ENCODE assay signal across 11 cellular contexts in the genomic region with DNA sequence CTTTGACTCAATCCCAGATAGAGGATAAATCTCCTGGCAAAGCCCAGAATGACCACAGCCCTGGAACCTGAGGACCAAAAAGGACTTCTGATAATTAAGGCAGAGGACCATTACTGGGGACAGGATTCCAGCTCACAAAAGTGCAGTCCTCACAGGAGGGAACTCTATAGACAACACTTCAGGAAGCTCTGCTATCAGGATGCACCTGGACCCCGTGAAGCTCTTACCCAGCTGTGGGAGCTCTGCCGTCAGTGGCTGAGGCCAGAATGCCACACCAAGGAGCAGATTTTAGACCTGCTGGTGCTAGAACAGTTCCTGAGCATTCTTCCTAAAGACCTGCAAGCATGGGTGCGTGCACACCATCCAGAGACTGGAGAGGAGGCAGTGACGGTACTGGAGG. TPM values are rescaled to one million over a fixed set of nuclear protein-coding genes. Genes with fewer than 3 reads are reported as not detected.
DNase-seq lines count a peak whose midpoint lies in the region; TF ChIP-seq lines count a peak whose summit lies in the region.
"Had no signal": no experiment of that assay in that cellular context is flagged by ENCODE, and none has a peak within 500 bp of the region (broad histone marks: within the 10 kb centered on the region; RNA-seq: fewer than 3 reads in every experiment).

No MANE protein-coding gene starts in this region.

- H3K27me3 Mint-ChIP-seq in T-helper 1 cell treated with Interleukin-12 subunit alpha and Interleukin-12 subunit beta and Interleukin-4 antibody, amounts not matched to agents 30 μg/mL and 1 μg/mL, for 36 hours (ENCODE audit: low read depth) = no peaks in the 10 kb centered on the region
- no peaks in the 10 kb centered on the region for H3K27me3 Mint-ChIP-seq in type B pancreatic cell

- peaks cover 39% of the 10 kb centered on the region for H3K4me1 Mint-ChIP-seq in T-helper 1 cell treated with Interleukin-12 subunit alpha and Interleukin-12 subunit beta and Interleukin-4 antibody, amounts not matched to agents 30 μg/mL and 1 μg/mL, for 36 hours (ENCODE audit: low read depth)
- peaks cover 19% of the 10 kb centered on the region for H3K4me1 Mint-ChIP-seq in type B pancreatic cell (ENCODE audit: unreplicated experiment)

- H3K36me3 ChIP-seq in iPS-20b (ENCODE audit: insufficient read depth, low read depth, low read length) = peaks cover 50% of the 10 kb centered on the region
- peaks cover 15 to 79% of the 10 kb centered on the region in 2 donors for H3K36me3 ChIP-seq in neuronal stem cell (replicated peaks in 1 of 2; ENCODE audit: control insufficient read depth in 2 of 2, insufficient read depth in 2 of 2, low read length in 2 of 2)

- no peaks in the 10 kb centered on the region for H3K9me3 ChIP-seq in iPS-20b (ENCODE audit: insufficient read depth, low read depth, low read length)
- no peaks in the 10 kb centered on the region for H3K9me3 ChIP-seq in neuronal stem cell (replicated peaks in 1 of 2; ENCODE audit: control insufficient read depth in 2 of 2, insufficient read depth in 1 of 2, low read depth in 1 of 2, low read length in 2 of 2)
- H3K9me3 ChIP-seq: heart left ventricle had no signal

- no peaks in the 10 kb centered on the region for H3K27me3 ChIP-seq in iPS-20b (ENCODE audit: insufficient read depth, low read length)
- no peaks in the 10 kb centered on the region for H3K27me3 ChIP-seq in neuronal stem cell (ENCODE audit: control insufficient read depth in 3 of 3, insufficient read depth in 3 of 3, low read depth in 1 of 3, low read length in 3 of 3)
- H3K27me3 ChIP-seq: heart left ventricle had no signal

- no peaks in the 10 kb centered on the region for H3K9me3 Mint-ChIP-seq in T-helper 1 cell treated with Interleukin-12 subunit alpha and Interleukin-12 subunit beta and Interleukin-4 antibody, amounts not matched to agents 30 μg/mL and 1 μg/mL, for 36 hours
- H3K9me3 Mint-ChIP-seq in type B pancreatic cell = no peaks in the 10 kb centered on the region

- no peak overlapping the region for H3K23ac ChIP-seq in neuronal stem cell (ENCODE audit: low read depth, low read length, poor library complexity)

- no peak overlapping the region for H2BK15ac ChIP-seq in neuronal stem cell (ENCODE audit: low read length)

- H3K79me1 ChIP-seq in neuronal stem cell (ENCODE audit: low read depth, low read length) = peaks cover 2% of the 10 kb centered on the region

- no peak overlapping the region for H2BK120ac ChIP-seq in neuronal stem cell (ENCODE audit: low read depth, low read length)

- no peak overlapping the region for H2AFZ ChIP-seq in neuronal stem cell (ENCODE audit: low read length)

- H2BK12ac ChIP-seq in neuronal stem cell (ENCODE audit: low read length) = no peak overlapping the region

- peaks cover 27% of the 10 kb centered on the region for H3K36me3 Mint-ChIP-seq in T-helper 1 cell treated with Interleukin-12 subunit alpha and Interleukin-12 subunit beta and Interleukin-4 antibody, amounts not matched to agents 30 μg/mL and 1 μg/mL, for 36 hours (ENCODE audit: low read depth)
- H3K36me3 Mint-ChIP-seq in type B pancreatic cell = peaks cover 10% of the 10 kb centered on the region

- H3K4me3 ChIP-seq in iPS-20b (ENCODE audit: low read length) (peak overlapping the region; percentile 94), neuronal stem cell (ENCODE audit: low read length in 2 of 2) (peak overlapping the region in 1 of 2 donors; percentile 93)

- H3K27ac ChIP-seq in iPS-20b (ENCODE audit: low read length) = no peak overlapping the region
- no peak overlapping the region for H3K27ac ChIP-seq in neuronal stem cell (replicated peaks; ENCODE audit: low read length)

- no peaks in the 10 kb centered on the region for H3K4me1 ChIP-seq in iPS-20b (ENCODE audit: insufficient read depth, low read length)
- peaks cover 0 to 12% of the 10 kb centered on the region in 2 donors for H3K4me1 ChIP-seq in neuronal stem cell (ENCODE audit: control insufficient read depth in 2 of 2, insufficient read depth in 1 of 2, low read depth in 1 of 2, low read length in 2 of 2)

- peak overlapping the region; percentile 87 for H3K27ac Mint-ChIP-seq in T-helper 1 cell treated with Interleukin-12 subunit alpha and Interleukin-12 subunit beta and Interleukin-4 antibody, amounts not matched to agents 30 μg/mL and 1 μg/mL, for 36 hours
- H3K27ac Mint-ChIP-seq in type B pancreatic cell = peak overlapping the region; percentile 89

- H4K91ac ChIP-seq in neuronal stem cell (ENCODE audit: low read depth, low read length, poor library complexity) = no peak overlapping the region

- H4K8ac ChIP-seq in neuronal stem cell (ENCODE audit: low read depth, low read length) = no peak overlapping the region

- H3K14ac ChIP-seq in neuronal stem cell (ENCODE audit: low read length) = no peak overlapping the region

- no peak overlapping the region for H2BK5ac ChIP-seq in neuronal stem cell (ENCODE audit: low read length)

- no peak overlapping the region for H2AK5ac ChIP-seq in neuronal stem cell (ENCODE audit: low read depth, low read length)

- no peak for TF ChIP-seq CTCF in type B pancreatic cell (conservative IDR thresholded peaks at IDR 0.05)

- peak overlapping the region; percentile 93; the same call in 1 of the 2 replicates for H3K9ac ChIP-seq in iPS-20b (ENCODE audit: low read depth, low read length)
- H3K9ac ChIP-seq in neuronal stem cell (ENCODE audit: low read depth, low read length, poor library complexity) = no peak overlapping the region

- no peak overlapping the region for H3K4ac ChIP-seq in neuronal stem cell (ENCODE audit: low read length)

- H3K4me2 ChIP-seq in neuronal stem cell (ENCODE audit: insufficient read depth, low read length, poor library complexity, severe bottlenecking) = no peak overlapping the region

- peak overlapping the region; percentile 90 for H3K4me3 Mint-ChIP-seq in T-helper 1 cell treated with Interleukin-12 subunit alpha and Interleukin-12 subunit beta and Interleukin-4 antibody, amounts not matched to agents 30 μg/mL and 1 μg/mL, for 36 hours
- H3K4me3 Mint-ChIP-seq in type B pancreatic cell = peak overlapping the region; percentile 98

- no CpG with 5 or more reads among the region's 4 CpGs for WGBS in neuronal stem cell (ENCODE audit: extremely low coverage in 2 of 2, insufficient read length in 2 of 2, insufficient replicate concordance in 1 of 2), 2 donors

- H3K18ac ChIP-seq in neuronal stem cell (ENCODE audit: low read length) = no peak overlapping the region

- DNase-seq in stimulated activated naive CD4-positive, alpha-beta T cell (lab: John Stamatoyannopoulos, UW) = peak in 4 of 6 experiments; percentile 15 to 45 (median 24)
- no peak for DNase-seq in stimulated activated naive CD4-positive, alpha-beta T cell treated with Interleukin-2 at 50 U/mL for 16 hours (lab: John Stamatoyannopoulos, UW)
- DNase-seq in type B pancreatic cell (ENCODE audit: extremely low spot score, unreplicated experiment) (no peak), Kasumi-1 (lab: John Stamatoyannopoulos, UW) (no peak), neuronal stem cell (ENCODE audit: low spot score) (no peak)
- DNase-seq in stimulated activated CD4-positive, alpha-beta T cell treated with anti-CD3 and anti-CD28 coated beads, Interleukin-15, amount 100 ng/mL, for 24 hours = no peak
- DNase-seq: caudate nucleus, heart left ventricle, NCI-H82 had no signal

RNA-seq across cellular contexts. Expression of gene ZSCAN16, which starts 1.0 kb away (rescaled TPM):
- 8.9 and 12.1 TPM in 2 replicates for total RNA-seq in type B pancreatic cell (ENCODE audit: low replicate concordance)
- 8.8 TPM for polyA plus RNA-seq in neuronal stem cell (2013, experiment 1 of 2)
- 8.4 TPM for polyA plus RNA-seq in neuronal stem cell (2013, experiment 2 of 2)

RNA-seq across cellular contexts. Expression of gene ZKSCAN8, which starts 16.3 kb away (rescaled TPM):
- total RNA-seq in type B pancreatic cell (ENCODE audit: low replicate concordance) = 22.1 and 37.5 TPM in 2 replicates
- polyA plus RNA-seq in neuronal stem cell (2013, experiment 1 of 2) = 27.5 TPM
- 27.5 TPM for polyA plus RNA-seq in neuronal stem cell (2013, experiment 2 of 2)

RNA-seq across cellular contexts. Expression of gene ZNF165, which starts 45.0 kb away (rescaled TPM):
- 4.3 and 8.4 TPM in 2 replicates for total RNA-seq in type B pancreatic cell (ENCODE audit: low replicate concordance)
- 0.56 TPM for polyA plus RNA-seq in neuronal stem cell (2013, experiment 1 of 2)
- polyA plus RNA-seq in neuronal stem cell (2013, experiment 2 of 2) = 0.69 TPM

Comparison
In these comparisons a context has a peak if more than half of its experiments do, and no peak if none do; other contexts are left out.
1. DNase-seq: peak in stimulated activated naive CD4-positive, alpha-beta T cell (4 of 6); none in stimulated activated naive CD4-positive, alpha-beta T cell treated with Interleukin-2 at 50 U/mL for 16 hours (single experiment), type B pancreatic cell (single experiment), Kasumi-1 (0 of 2), neuronal stem cell (single experiment) and stimulated activated CD4-positive, alpha-beta T cell treated with anti-CD3 and anti-CD28 coated beads, Interleukin-15, amount 100 ng/mL, for 24 hours (single experiment).